20 cellular contexts compared by ENCODE assay signal in the genomic region with DNA sequence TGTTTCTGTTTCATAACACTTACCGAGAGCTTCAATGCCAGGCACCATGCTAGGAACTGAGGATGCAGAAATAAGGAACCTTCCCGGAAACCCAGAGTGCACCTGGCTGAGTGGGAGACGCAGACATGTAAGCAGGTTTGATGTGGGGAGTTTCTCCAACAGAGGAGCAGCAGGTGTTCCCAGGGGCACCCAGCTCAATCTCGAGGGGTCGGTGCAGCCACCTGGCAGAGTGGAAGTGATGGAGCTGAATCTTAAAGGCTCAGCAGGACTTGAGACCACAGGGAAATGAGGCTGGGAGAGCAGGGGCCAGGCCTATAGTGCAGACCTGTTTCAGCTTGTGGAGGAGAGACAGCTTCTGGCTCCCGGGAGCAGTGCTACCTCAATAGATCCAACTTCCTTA. TPM values are rescaled to one million over a fixed set of nuclear protein-coding genes. Genes with fewer than 3 reads are reported as not detected.
DNase-seq lines count a peak whose midpoint lies in the region; ATAC-seq and TF ChIP-seq lines count a peak whose summit lies in the region.
"Had no signal": no experiment of that assay in that cellular context is flagged by ENCODE, and none has a peak within 500 bp of the region (broad histone marks: within the 10 kb centered on the region; RNA-seq: fewer than 3 reads in every experiment).

No MANE protein-coding gene starts in this region.

- no peak for ATAC-seq in activated B cell treated with CpG ODN at 0.5 μM for 24 hours (ENCODE audit: low read depth)
- no peak for ATAC-seq in natural killer cell
- ATAC-seq: activated T-cell treated with anti-CD3 and anti-CD28 coated beads, Interleukin-2, amount 50 U/mL, for 72 hours had no signal

- TF ChIP-seq CTCF in activated B cell treated with CpG ODN at 0.5 μM for 24 hours (IDR thresholded peaks at IDR 0.05) (no peak), nephron progenitor cell (IDR thresholded peaks at IDR 0.05) (no peak), natural killer cell (IDR thresholded peaks at IDR 0.05) (no peak)

- H3K36me3 ChIP-seq in BLaER1 treated with 17β-estradiol and CSF1 and Interleukin-3, amounts not matched to agents 10 nM and 100 nM: peaks cover 7 to 57% (median 23%) of the 10 kb centered on the region in 11 experiments; a peak in 16 of 22 replicates
- H3K36me3 ChIP-seq: right lobe of liver had no signal

- H3K9me3 ChIP-seq in BLaER1 treated with 17β-estradiol and CSF1 and Interleukin-3, amounts not matched to agents 10 nM and 100 nM (replicated peaks in 1 of 11): peaks cover 6 to 12% (median 8%) of the 10 kb centered on the region in 11 experiments
- H3K9me3 ChIP-seq: left ventricle myocardium inferior, right lobe of liver had no signal

- H3K4me3 ChIP-seq in BLaER1 treated with 17β-estradiol and CSF1 and Interleukin-3, amounts not matched to agents 10 nM and 100 nM: no peak overlapping the region
- H3K4me3 ChIP-seq: left ventricle myocardium inferior, right lobe of liver had no signal

- H3K9me3 Mint-ChIP-seq in activated B cell treated with CpG ODN at 0.5 μM for 24 hours (no peaks in the 10 kb centered on the region), nephron progenitor cell (peaks cover 9% of the 10 kb centered on the region), natural killer cell (no peaks in the 10 kb centered on the region)
- H3K9me3 Mint-ChIP-seq: activated T-cell treated with anti-CD3 and anti-CD28 coated beads, Interleukin-2, amount 50 U/mL, for 72 hours had no signal

- intact Hi-C loops in activated B cell treated with CpG ODN at 0.5 μM for 24 hours (cut with micrococcal nuclease): loop anchor here (5.0 kb wide), 1 partner anchor 34 kb away; no protein-coding TSS in a partner anchor
- intact Hi-C loops in natural killer cell (cut with micrococcal nuclease): no loop called here

- H4K20me1 ChIP-seq in BLaER1 treated with 17β-estradiol and CSF1 and Interleukin-3, amounts not matched to agents 10 nM and 100 nM: peaks cover 9 to 52% (median 22%) of the 10 kb centered on the region in 11 experiments; a peak in 15 of 22 replicates

- peak overlapping the region in 3 of 11 experiments; percentile 69 to 78 (median 77); a peak in 2 of 22 replicates for H3K9ac ChIP-seq in BLaER1 treated with 17β-estradiol and CSF1 and Interleukin-3, amounts not matched to agents 10 nM and 100 nM

- H3K36me3 Mint-ChIP-seq in activated B cell treated with CpG ODN at 0.5 μM for 24 hours (ENCODE audit: low read depth) (peaks cover 37% of the 10 kb centered on the region), nephron progenitor cell (ENCODE audit: low read depth) (peaks cover 31% of the 10 kb centered on the region), natural killer cell (no peaks in the 10 kb centered on the region)

- H3K27ac Mint-ChIP-seq in activated B cell treated with CpG ODN at 0.5 μM for 24 hours: peak overlapping the region; percentile 92
- peak overlapping the region; percentile 83 for H3K27ac Mint-ChIP-seq in nephron progenitor cell
- H3K27ac Mint-ChIP-seq in natural killer cell: peak overlapping the region in 1 of 2 donors; percentile 59
- H3K27ac Mint-ChIP-seq: activated T-cell treated with anti-CD3 and anti-CD28 coated beads, Interleukin-2, amount 50 U/mL, for 72 hours had no signal

- H3K4me1 Mint-ChIP-seq in activated B cell treated with CpG ODN at 0.5 μM for 24 hours: peaks cover 46% of the 10 kb centered on the region
- peaks cover 35% of the 10 kb centered on the region for H3K4me1 Mint-ChIP-seq in nephron progenitor cell
- peaks cover 34 to 40% of the 10 kb centered on the region in 2 donors for H3K4me1 Mint-ChIP-seq in natural killer cell

- H3K27ac ChIP-seq in BLaER1 treated with 17β-estradiol and CSF1 and Interleukin-3, amounts not matched to agents 10 nM and 100 nM: peak overlapping the region in 6 of 11 experiments; percentile 1 to 88 (median 82); a peak in 9 of 22 replicates
- H3K27ac ChIP-seq: epithelial cell of prostate, left ventricle myocardium inferior, right lobe of liver had no signal

- CTCF ChIA-PET in activated B cell treated with CpG ODN at 0.5 μM for 24 hours (lab: Charles Lee): no interaction called here

- H3K27me3 Mint-ChIP-seq in activated B cell treated with CpG ODN at 0.5 μM for 24 hours (no peaks in the 10 kb centered on the region), nephron progenitor cell (ENCODE audit: low read depth, poor library complexity) (peaks cover 4% of the 10 kb centered on the region), natural killer cell (ENCODE audit: low read depth in 2 of 2) (no peaks in the 10 kb centered on the region)

- peaks cover 74 to 86% (median 81%) of the 10 kb centered on the region in 10 experiments for H3K4me1 ChIP-seq in BLaER1 treated with 17β-estradiol and CSF1 and Interleukin-3, amounts not matched to agents 10 nM and 100 nM
- H3K4me1 ChIP-seq: right lobe of liver had no signal

- H3K4me3 Mint-ChIP-seq in activated B cell treated with CpG ODN at 0.5 μM for 24 hours (no peak overlapping the region), nephron progenitor cell (no peak overlapping the region), natural killer cell (no peak overlapping the region)
- H3K4me3 Mint-ChIP-seq: activated T-cell treated with anti-CD3 and anti-CD28 coated beads, Interleukin-2, amount 50 U/mL, for 72 hours had no signal

- H3K4me2 ChIP-seq in BLaER1 treated with 17β-estradiol and CSF1 and Interleukin-3, amounts not matched to agents 10 nM and 100 nM: peak overlapping the region; percentile 81 to 90 (median 87)

- POLR2A ChIA-PET in activated B cell treated with CpG ODN at 0.5 μM for 24 hours (lab: Charles Lee): interaction anchor here (0.6 to 1.0 kb wide), 2 partner anchors 15 to 26 kb away, joined by 3 to 4 read pairs; no protein-coding TSS in a partner anchor

- DNase-seq in ELF-1 (ENCODE audit: low read depth, low spot score): peak; percentile 26
- no peak for DNase-seq in activated B cell treated with CpG ODN at 0.5 μM for 24 hours
- DNase-seq in nephron progenitor cell: no peak
- no peak for DNase-seq in natural killer cell
- no peak for DNase-seq in NCI-H1417 (lab: John Stamatoyannopoulos, UW)
- DNase-seq in NK-92 treated with Interleukin-12 subunit alpha and Interleukin-12 subunit beta, amount 100 ng/mL, for 24 hours (lab: John Stamatoyannopoulos, UW): no peak
- DNase-seq: activated CD4-positive, alpha-beta T cell treated with anti-CD3 and anti-CD28 coated beads, Interleukin-2, amount 50 U/mL, for 48 hours; activated T-cell treated with anti-CD3 and anti-CD28 coated beads, Interleukin-2, amount 50 U/mL, for 72 hours; Calu3; dermis blood vessel endothelial cell; left ventricle myocardium inferior; NCI-H187; right lobe of liver; SW 1271 had no signal

- no peaks in the 10 kb centered on the region for H3K27me3 ChIP-seq in BLaER1 treated with 17β-estradiol and CSF1 and Interleukin-3, amounts not matched to agents 10 nM and 100 nM
- H3K27me3 ChIP-seq: right lobe of liver had no signal

RNA-seq across cellular contexts. Expression of a gene that starts 27.9 kb away (rescaled TPM):
- total RNA-seq in activated B cell treated with CpG ODN at 0.5 μM for 24 hours (62.9 and 72.7 TPM in 2 replicates), natural killer cell (10 to 100 TPM in 2 of 3 donors, 1 to 10 TPM in 1; 2.3 to 15.6 (median 10.5) TPM)

RNA-seq across cellular contexts. Expression of a gene that starts 28.6 kb away (rescaled TPM):
- 20.1 and 21.0 TPM in 2 replicates for total RNA-seq in activated B cell treated with CpG ODN at 0.5 μM for 24 hours
- total RNA-seq in natural killer cell: 1 to 10 TPM; 5.1 to 7.9 (median 6.4) TPM

RNA-seq across cellular contexts. Expression of a gene that starts 56.4 kb away (rescaled TPM):
- total RNA-seq in activated B cell treated with CpG ODN at 0.5 μM for 24 hours (not detected in 2 replicates), natural killer cell (not detected)
- total RNA-seq: activated T-cell treated with anti-CD3 and anti-CD28 coated beads, Interleukin-2, amount 50 U/mL, for 72 hours; Calu3; dermis blood vessel endothelial cell; frontal cortex; G401; osteocyte; right lobe of liver; urinary bladder had no signal
